ENCODE assay signal across 12 cellular contexts in genomic region chr3:55708242-55708641, GRCh38.
"Had no signal": no experiment of that assay in that cellular context is flagged by ENCODE, and none has a peak within 500 bp of the region (broad histone marks: within the 10 kb centered on the region; RNA-seq: fewer than 3 reads in every experiment).

No MANE protein-coding gene starts in this region.

- H3K27ac Mint-ChIP-seq: activated naive CD4-positive, alpha-beta T cell treated with anti-CD3 and anti-CD28 coated beads, Interleukin-2, amount 50 U/mL, for 72 hours; dendritic cell treated with granulocyte-macrophage colony-stimulating factor and Interleukin-4, amounts not matched to agents 40 ng/mL and 50 ng/mL, for 4 days had no signal

- DNase-seq: activated CD4-positive, alpha-beta T cell treated with anti-CD3 and anti-CD28 coated beads, Interleukin-2, amount 50 U/mL, for 1 hour; activated CD4-positive, CD25-positive, alpha-beta regulatory T cell; amniotic stem cell; body of pancreas; kidney glomerular epithelial cell; mammary epithelial cell; stimulated activated CD4-positive, alpha-beta T cell treated with anti-CD3 and anti-CD28 coated beads, Interleukin-4, amount 100 ng/mL, for 1 hour; stimulated activated CD8-positive, alpha-beta memory T cell treated with anti-CD3 and anti-CD28 coated beads, Interleukin-4, amount 100 ng/mL, for 48 hours; stimulated activated naive CD8-positive, alpha-beta T cell treated with anti-CD3 and anti-CD28 coated beads, Interleukin-15, Interleukin-2, amounts not matched to agents 100 U/mL and 50 U/mL, for 24 hours; T-helper 2 cell had no signal

- H3K4me3 Mint-ChIP-seq: dendritic cell treated with granulocyte-macrophage colony-stimulating factor and Interleukin-4, amounts not matched to agents 40 ng/mL and 50 ng/mL, for 4 days had no signal

- H3K4me1 ChIP-seq: body of pancreas had no signal

- H3K9me3 Mint-ChIP-seq: dendritic cell treated with granulocyte-macrophage colony-stimulating factor and Interleukin-4, amounts not matched to agents 40 ng/mL and 50 ng/mL, for 4 days had no signal

- H3K9me3 ChIP-seq: body of pancreas had no signal

- H3K4me3 ChIP-seq: body of pancreas had no signal

- ATAC-seq: activated naive CD4-positive, alpha-beta T cell treated with anti-CD3 and anti-CD28 coated beads, Interleukin-2, amount 50 U/mL, for 72 hours; body of pancreas; stimulated activated naive CD8-positive, alpha-beta T cell treated with anti-CD3 and anti-CD28 coated beads, Interleukin-15, Interleukin-2, amounts not matched to agents 100 U/mL and 50 U/mL, for 24 hours had no signal

- H3K27me3 ChIP-seq: body of pancreas had no signal

- H3K27ac ChIP-seq: body of pancreas had no signal

- H3K36me3 Mint-ChIP-seq: activated naive CD4-positive, alpha-beta T cell treated with anti-CD3 and anti-CD28 coated beads, Interleukin-2, amount 50 U/mL, for 72 hours had no signal
